In genomic region chr15:92520914-92521623, GRCh38 we compare ENCODE assay signal across 10 cellular contexts.
DNase-seq lines count a peak whose midpoint lies in the region; ATAC-seq and TF ChIP-seq lines count a peak whose summit lies in the region.
"Had no signal": no experiment of that assay in that cellular context is flagged by ENCODE, and none has a peak within 500 bp of the region (broad histone marks: within the 10 kb centered on the region; RNA-seq: fewer than 3 reads in every experiment).

No MANE protein-coding gene starts in this region.

- no peaks in the 10 kb centered on the region for H3K79me2 ChIP-seq in PC-9 (ENCODE audit: low read depth)

- H3K4me3 Mint-ChIP-seq in CD14-positive monocyte, result no peak overlapping the region
- H3K4me3 Mint-ChIP-seq: T-helper 2 cell treated with Interferon-gamma antibody and Interleukin-4, amounts not matched to agents 5 μg/mL and 100 μg/mL, for 36 hours; type B pancreatic cell had no signal

- no peak overlapping the region for H3K27ac Mint-ChIP-seq in CD14-positive monocyte
- H3K27ac Mint-ChIP-seq: T-helper 2 cell treated with Interferon-gamma antibody and Interleukin-4, amounts not matched to agents 5 μg/mL and 100 μg/mL, for 36 hours; type B pancreatic cell had no signal

- H3K27me3 Mint-ChIP-seq in CD14-positive monocyte (ENCODE audit: low read depth in 3 of 3), result peaks cover 2% of the 10 kb centered on the region in 3 donors
- H3K27me3 Mint-ChIP-seq: type B pancreatic cell had no signal

- CTCF ChIA-PET in PC-9 (lab: Charles Lee), result interaction anchor here (0.8 to 1.5 kb wide), 3 partner anchors 123 to 193 kb away, joined by 3 to 15 read pairs (median 6); no protein-coding TSS in a partner anchor

- H3K9me3 Mint-ChIP-seq in CD14-positive monocyte, result peaks cover 0 to 4% (median 0%) of the 10 kb centered on the region in 7 donors
- H3K9me3 Mint-ChIP-seq: T-helper 2 cell treated with Interferon-gamma antibody and Interleukin-4, amounts not matched to agents 5 μg/mL and 100 μg/mL, for 36 hours; type B pancreatic cell had no signal

- H3K9ac ChIP-seq in BLaER1, result no peak overlapping the region
- no peak overlapping the region for H3K9ac ChIP-seq in HUES64 (ENCODE audit: low read depth, low read length)

- DNase-seq in ureter (ENCODE audit: low spot score), result no peak
- DNase-seq in CD14-positive monocyte (ENCODE audit: low spot score), result no peak
- no peak for DNase-seq in PC-9
- no peak for DNase-seq in vagina (ENCODE audit: extremely low spot score in 2 of 2)

- no TSS peak for BruUV-seq in PC-9 (replicated peaks; lab: Mats Ljungman, UMichigan)

- H3K27ac ChIP-seq in BLaER1, result no peak overlapping the region
- 0 out of 2 replicates have a peak overlapping the region, but pooled peaks have one; percentile 32 for H3K27ac ChIP-seq in HUES64 (ENCODE audit: low read depth, low read length)
- no peak overlapping the region for H3K27ac ChIP-seq in PC-9
- no peak overlapping the region for H3K27ac ChIP-seq in vagina

- no peak overlapping the region for H2AFZ ChIP-seq in PC-9

- no peaks in the 10 kb centered on the region for H3F3A ChIP-seq in PC-9 (ENCODE audit: insufficient read depth, low read depth)

- no peak overlapping the region for H3K4me3 ChIP-seq in BLaER1
- no peak overlapping the region for H3K4me3 ChIP-seq in HUES64 (ENCODE audit: low read length)
- H3K4me3 ChIP-seq in PC-9, result no peak overlapping the region
- no peak overlapping the region for H3K4me3 ChIP-seq in vagina

- no peak for TF ChIP-seq POLR2A in vagina (IDR thresholded peaks at IDR 0.05)

- intact Hi-C loops in CD14-positive monocyte (cut with micrococcal nuclease), result no loop called here
- intact Hi-C loops in PC-9 (cut with micrococcal nuclease; ENCODE audit: unreplicated experiment), result loop anchor here (1.0 to 10.0 kb wide), 4 partner anchors 94 to 426 kb away; no protein-coding TSS in a partner anchor
- intact Hi-C loops in vagina (cut with DNase I), result loop anchor here (5.0 to 10.0 kb wide), 2 partner anchors 164 to 196 kb away; no protein-coding TSS in a partner anchor

- no peaks in the 10 kb centered on the region for H4K20me1 ChIP-seq in BLaER1
- H4K20me1 ChIP-seq in PC-9 (ENCODE audit: insufficient read depth), result no peaks in the 10 kb centered on the region

- H3K4me1 Mint-ChIP-seq in CD14-positive monocyte, result peaks cover 2% of the 10 kb centered on the region

- H3K9me3 ChIP-seq in BLaER1, result no peaks in the 10 kb centered on the region
- H3K9me3 ChIP-seq in HUES64 (ENCODE audit: insufficient read depth, low read depth, low read length), result no peaks in the 10 kb centered on the region
- no peaks in the 10 kb centered on the region for H3K9me3 ChIP-seq in PC-9 (ENCODE audit: insufficient read depth, low read depth)
- H3K9me3 ChIP-seq in vagina, result no peaks in the 10 kb centered on the region

- POLR2A ChIA-PET in PC-9 (lab: Charles Lee; ENCODE audit: unreplicated experiment), result interaction anchor here (0.6 to 0.7 kb wide), 2 partner anchors 194 to 285 kb away, joined by 3 to 6 read pairs; no protein-coding TSS in a partner anchor

- H3K9me2 ChIP-seq in PC-9 (ENCODE audit: insufficient read depth), result no peaks in the 10 kb centered on the region

- peaks cover 10% of the 10 kb centered on the region for H3K4me1 ChIP-seq in BLaER1
- H3K4me1 ChIP-seq in HUES64 (ENCODE audit: insufficient read depth, low read length), result peaks cover 18% of the 10 kb centered on the region
- no peaks in the 10 kb centered on the region for H3K4me1 ChIP-seq in PC-9 (replicated peaks; ENCODE audit: insufficient read depth)
- no peaks in the 10 kb centered on the region for H3K4me1 ChIP-seq in vagina

- H3K4me2 ChIP-seq in BLaER1, result 0 out of 2 replicates have a peak overlapping the region, but pooled peaks have one; percentile 15
- H3K4me2 ChIP-seq in PC-9, result no peak overlapping the region

- ATAC-seq in GM19372 (IDR thresholded peaks at IDR 0.05; ENCODE audit: low read depth, unreplicated experiment) (peak; percentile 24), HG02870 (IDR thresholded peaks at IDR 0.05; ENCODE audit: unreplicated experiment) (peak; percentile 28)

- no peak for TF ChIP-seq CTCF in CD14-positive monocyte (IDR thresholded peaks at IDR 0.05)
- TF ChIP-seq CTCF in PC-9 (conservative IDR thresholded peaks at IDR 0.05), result no peak
- no peak for TF ChIP-seq CTCF in vagina (IDR thresholded peaks at IDR 0.05)

- no peaks in the 10 kb centered on the region for H3K36me3 Mint-ChIP-seq in CD14-positive monocyte
- H3K36me3 Mint-ChIP-seq: type B pancreatic cell had no signal

- no peaks in the 10 kb centered on the region for H3K36me3 ChIP-seq in BLaER1
- H3K36me3 ChIP-seq in HUES64 (ENCODE audit: insufficient read depth, low read length), result no peaks in the 10 kb centered on the region
- H3K36me3 ChIP-seq in PC-9 (ENCODE audit: low read depth), result no peaks in the 10 kb centered on the region
- H3K36me3 ChIP-seq in vagina, result no peaks in the 10 kb centered on the region

- 100% methylated on average over 1 of the region's 2 CpGs for WGBS in HUES64

- H3K27me3 ChIP-seq in BLaER1 (no peaks in the 10 kb centered on the region), HUES64 (ENCODE audit: insufficient read depth, low read length) (no peaks in the 10 kb centered on the region), PC-9 (ENCODE audit: insufficient read depth, low read depth) (no peaks in the 10 kb centered on the region), vagina (no peaks in the 10 kb centered on the region)

Comparison
In these comparisons a context has a peak if more than half of its experiments do, and no peak if none do; other contexts are left out.
1. intact Hi-C loops: an anchor here in PC-9 (1.0 to 10.0 kb wide) and vagina (5.0 to 10.0 kb wide); none called in CD14-positive monocyte.